ENCODE assay signal across 1 cellular context in genomic region chr16:16042076-16042475, GRCh38.
TF ChIP-seq lines count a peak whose summit lies in the region.

No MANE protein-coding gene starts in this region.

TF ChIP-seq in HepG2, 621 proteins besides CTCF, POLR2A, EP300 and RAD21 (continued from another document):
- no peak for TF ChIP-seq PAXIP1 (CRISPR knock-in tag; conservative IDR thresholded peaks at IDR 0.05)
- TF ChIP-seq, protein P1, sequence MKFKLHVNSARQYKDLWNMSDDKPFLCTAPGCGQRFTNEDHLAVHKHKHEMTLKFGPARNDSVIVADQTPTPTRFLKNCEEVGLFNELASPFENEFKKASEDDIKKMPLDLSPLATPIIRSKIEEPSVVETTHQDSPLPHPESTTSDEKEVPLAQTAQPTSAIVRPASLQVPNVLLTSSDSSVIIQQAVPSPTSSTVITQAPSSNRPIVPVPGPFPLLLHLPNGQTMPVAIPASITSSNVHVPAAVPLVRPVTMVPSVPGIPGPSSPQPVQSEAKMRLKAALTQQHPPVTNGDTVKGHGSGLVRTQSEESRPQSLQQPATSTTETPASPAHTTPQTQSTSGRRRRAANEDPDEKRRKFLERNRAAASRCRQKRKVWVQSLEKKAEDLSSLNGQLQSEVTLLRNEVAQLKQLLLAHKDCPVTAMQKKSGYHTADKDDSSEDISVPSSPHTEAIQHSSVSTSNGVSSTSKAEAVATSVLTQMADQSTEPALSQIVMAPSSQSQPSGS (CRISPR knock-in tag; IDR thresholded peaks at IDR 0.05), result no peak
- no peak for TF ChIP-seq ZSCAN21 (CRISPR knock-in tag; IDR thresholded peaks at IDR 0.05; ENCODE audit: borderline replicate concordance)
- TF ChIP-seq, protein P2, sequence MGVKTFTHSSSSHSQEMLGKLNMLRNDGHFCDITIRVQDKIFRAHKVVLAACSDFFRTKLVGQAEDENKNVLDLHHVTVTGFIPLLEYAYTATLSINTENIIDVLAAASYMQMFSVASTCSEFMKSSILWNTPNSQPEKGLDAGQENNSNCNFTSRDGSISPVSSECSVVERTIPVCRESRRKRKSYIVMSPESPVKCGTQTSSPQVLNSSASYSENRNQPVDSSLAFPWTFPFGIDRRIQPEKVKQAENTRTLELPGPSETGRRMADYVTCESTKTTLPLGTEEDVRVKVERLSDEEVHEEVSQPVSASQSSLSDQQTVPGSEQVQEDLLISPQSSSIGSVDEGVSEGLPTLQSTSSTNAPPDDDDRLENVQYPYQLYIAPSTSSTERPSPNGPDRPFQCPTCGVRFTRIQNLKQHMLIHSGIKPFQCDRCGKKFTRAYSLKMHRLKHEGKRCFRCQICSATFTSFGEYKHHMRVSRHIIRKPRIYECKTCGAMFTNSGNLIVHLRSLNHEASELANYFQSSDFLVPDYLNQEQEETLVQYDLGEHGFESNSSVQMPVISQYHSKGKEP (CRISPR knock-in tag; IDR thresholded peaks at IDR 0.05), result no peak
- no peak for TF ChIP-seq CHD4 (IDR thresholded peaks at IDR 0.05; ENCODE audit: borderline replicate concordance, low read length)
- TF ChIP-seq ZNF382 (CRISPR knock-in tag; IDR thresholded peaks at IDR 0.05; ENCODE audit: borderline replicate concordance), result no peak
- TF ChIP-seq RNF2 (conservative IDR thresholded peaks at IDR 0.05; ENCODE audit: low read depth), result no peak
- no peak for TF ChIP-seq ZBTB20 (CRISPR knock-in tag; IDR thresholded peaks at IDR 0.05; ENCODE audit: borderline replicate concordance, low read depth)
- TF ChIP-seq ZNF30 (CRISPR knock-in tag; IDR thresholded peaks at IDR 0.05), result no peak
- TF ChIP-seq, protein P3, sequence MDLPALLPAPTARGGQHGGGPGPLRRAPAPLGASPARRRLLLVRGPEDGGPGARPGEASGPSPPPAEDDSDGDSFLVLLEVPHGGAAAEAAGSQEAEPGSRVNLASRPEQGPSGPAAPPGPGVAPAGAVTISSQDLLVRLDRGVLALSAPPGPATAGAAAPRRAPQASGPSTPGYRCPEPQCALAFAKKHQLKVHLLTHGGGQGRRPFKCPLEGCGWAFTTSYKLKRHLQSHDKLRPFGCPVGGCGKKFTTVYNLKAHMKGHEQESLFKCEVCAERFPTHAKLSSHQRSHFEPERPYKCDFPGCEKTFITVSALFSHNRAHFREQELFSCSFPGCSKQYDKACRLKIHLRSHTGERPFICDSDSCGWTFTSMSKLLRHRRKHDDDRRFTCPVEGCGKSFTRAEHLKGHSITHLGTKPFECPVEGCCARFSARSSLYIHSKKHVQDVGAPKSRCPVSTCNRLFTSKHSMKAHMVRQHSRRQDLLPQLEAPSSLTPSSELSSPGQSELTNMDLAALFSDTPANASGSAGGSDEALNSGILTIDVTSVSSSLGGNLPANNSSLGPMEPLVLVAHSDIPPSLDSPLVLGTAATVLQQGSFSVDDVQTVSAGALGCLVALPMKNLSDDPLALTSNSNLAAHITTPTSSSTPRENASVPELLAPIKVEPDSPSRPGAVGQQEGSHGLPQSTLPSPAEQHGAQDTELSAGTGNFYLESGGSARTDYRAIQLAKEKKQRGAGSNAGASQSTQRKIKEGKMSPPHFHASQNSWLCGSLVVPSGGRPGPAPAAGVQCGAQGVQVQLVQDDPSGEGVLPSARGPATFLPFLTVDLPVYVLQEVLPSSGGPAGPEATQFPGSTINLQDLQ (CRISPR knock-in tag; IDR thresholded peaks at IDR 0.05), result no peak
